Comparison of ENCODE assay signal across 8 cellular contexts in the genomic region with DNA sequence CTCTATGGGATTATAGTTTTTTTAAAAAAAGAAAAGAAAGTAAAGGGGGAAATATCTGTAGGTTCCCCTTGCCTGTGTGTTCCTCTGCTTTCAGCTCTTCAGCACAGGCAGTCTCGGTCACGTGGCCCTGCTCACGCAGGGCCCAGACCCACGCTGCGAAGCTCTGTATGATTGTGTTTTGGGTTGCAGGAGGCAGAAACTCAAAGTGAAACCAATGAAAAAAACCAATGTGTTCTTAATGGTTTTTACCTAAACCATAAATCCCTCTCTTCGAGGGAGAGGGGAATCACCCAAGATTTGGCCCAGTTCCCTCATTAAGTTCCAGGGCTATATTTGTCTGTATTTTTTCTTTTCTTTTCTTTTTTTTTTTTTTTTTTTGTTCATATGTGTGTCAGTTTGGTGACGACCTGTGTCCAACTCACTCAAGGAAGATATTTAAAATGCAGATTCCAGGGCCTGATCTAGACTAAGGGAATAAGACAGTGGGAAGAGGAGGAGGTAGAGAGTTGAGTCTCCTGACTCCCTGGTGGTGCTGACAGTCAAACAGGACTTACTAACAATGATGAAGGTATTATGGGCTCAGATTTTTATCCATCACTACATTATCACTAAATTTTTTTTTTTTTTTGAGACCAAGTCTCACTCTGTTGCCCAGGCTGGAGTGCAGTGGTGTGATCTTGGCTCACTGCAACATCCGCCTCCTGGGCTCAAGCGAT. TPM values are rescaled to one million over a fixed set of nuclear protein-coding genes. Genes with fewer than 3 reads are reported as not detected.
DNase-seq lines count a peak whose midpoint lies in the region; ATAC-seq and TF ChIP-seq lines count a peak whose summit lies in the region.

No MANE protein-coding gene starts in this region.

- H3K4me3 ChIP-seq in esophagus muscularis mucosa (no peak overlapping the region), PC-9 (no peak overlapping the region)

- H3K4me1 Mint-ChIP-seq in effector memory CD8-positive, alpha-beta T cell (ENCODE audit: low read depth in 2 of 2), result peaks cover 4 to 14% of the 10 kb centered on the region in 2 donors
- peaks cover 23% of the 10 kb centered on the region for H3K4me1 Mint-ChIP-seq in stimulated activated memory B cell treated with anti-CD40 and anti-IgM and Interleukin-4, amounts not matched to agents 10 μg/mL and 1 μg/mL and 100 μg/mL, for 72 hours

- H3K4me2 ChIP-seq in PC-9, result no peak overlapping the region

- DNase-seq in activated CD4-positive, CD25-positive, alpha-beta regulatory T cell (lab: John Stamatoyannopoulos, UW), result peak in 3 of 4 experiments; percentile 17 to 37 (median 30)
- peak; percentile 20 to 27 (median 20) for DNase-seq in effector memory CD8-positive, alpha-beta T cell
- DNase-seq in NCI-H1694 treated with DMSO at 0.1 percent for 48 hours (lab: John Stamatoyannopoulos, UW) (no peak), esophagus muscularis mucosa (ENCODE audit: extremely low spot score) (no peak), PC-9 (no peak)

- H3K27me3 ChIP-seq in esophagus muscularis mucosa, result no peaks in the 10 kb centered on the region
- H3K27me3 ChIP-seq in PC-9 (ENCODE audit: insufficient read depth, low read depth), result no peaks in the 10 kb centered on the region

- H3K9me3 ChIP-seq in esophagus muscularis mucosa (no peaks in the 10 kb centered on the region), PC-9 (ENCODE audit: insufficient read depth, low read depth) (no peaks in the 10 kb centered on the region)

- TF ChIP-seq CTCF in esophagus muscularis mucosa (IDR thresholded peaks at IDR 0.05) (no peak), PC-9 (conservative IDR thresholded peaks at IDR 0.05) (no peak)

- no peaks in the 10 kb centered on the region for H3K36me3 Mint-ChIP-seq in effector memory CD8-positive, alpha-beta T cell (ENCODE audit: insufficient read depth)
- no peaks in the 10 kb centered on the region for H3K36me3 Mint-ChIP-seq in stimulated activated memory B cell treated with anti-CD40 and anti-IgM and Interleukin-4, amounts not matched to agents 10 μg/mL and 1 μg/mL and 100 μg/mL, for 72 hours

- no peaks in the 10 kb centered on the region for H3K9me3 Mint-ChIP-seq in effector memory CD8-positive, alpha-beta T cell
- no peaks in the 10 kb centered on the region for H3K9me3 Mint-ChIP-seq in stimulated activated memory B cell treated with anti-CD40 and anti-IgM and Interleukin-4, amounts not matched to agents 10 μg/mL and 1 μg/mL and 100 μg/mL, for 72 hours

- H3K4me3 Mint-ChIP-seq in effector memory CD8-positive, alpha-beta T cell, result peak overlapping the region; percentile 70 to 71
- peak overlapping the region; percentile 40 for H3K4me3 Mint-ChIP-seq in stimulated activated memory B cell treated with anti-CD40 and anti-IgM and Interleukin-4, amounts not matched to agents 10 μg/mL and 1 μg/mL and 100 μg/mL, for 72 hours

- H3K27ac Mint-ChIP-seq in effector memory CD8-positive, alpha-beta T cell, result peak overlapping the region; percentile 32 to 71
- peak overlapping the region; percentile 84 for H3K27ac Mint-ChIP-seq in stimulated activated memory B cell treated with anti-CD40 and anti-IgM and Interleukin-4, amounts not matched to agents 10 μg/mL and 1 μg/mL and 100 μg/mL, for 72 hours

- POLR2A ChIA-PET in PC-9 (lab: Charles Lee; ENCODE audit: unreplicated experiment), result interaction anchor here (0.6 kb wide), 1 partner anchor 86 kb away, joined by 3 read pairs; no protein-coding TSS in a partner anchor

- WGBS in esophagus muscularis mucosa, result 77% methylated on average over 9 of the region's 9 CpGs

- no peaks in the 10 kb centered on the region for H3K9me2 ChIP-seq in PC-9 (ENCODE audit: insufficient read depth)

- H3F3A ChIP-seq in PC-9 (ENCODE audit: insufficient read depth, low read depth), result no peaks in the 10 kb centered on the region

- no peaks in the 10 kb centered on the region for H3K79me2 ChIP-seq in PC-9 (ENCODE audit: low read depth)

- no peaks in the 10 kb centered on the region for H4K20me1 ChIP-seq in PC-9 (ENCODE audit: insufficient read depth)

- no peak overlapping the region for H2AFZ ChIP-seq in PC-9

- peaks cover 0 to 8% of the 10 kb centered on the region in 2 donors for H3K27me3 Mint-ChIP-seq in effector memory CD8-positive, alpha-beta T cell
- no peaks in the 10 kb centered on the region for H3K27me3 Mint-ChIP-seq in stimulated activated memory B cell treated with anti-CD40 and anti-IgM and Interleukin-4, amounts not matched to agents 10 μg/mL and 1 μg/mL and 100 μg/mL, for 72 hours

- TF ChIP-seq POLR2A in esophagus muscularis mucosa (IDR thresholded peaks at IDR 0.05; ENCODE audit: low read depth), result no peak

- BruUV-seq in PC-9 (replicated peaks; lab: Mats Ljungman, UMichigan), result no TSS peak

- no peak for TF ChIP-seq EP300 in esophagus muscularis mucosa (IDR thresholded peaks at IDR 0.05)

- CTCF ChIA-PET in PC-9 (lab: Charles Lee), result no interaction called here

- peak; percentile 96 for ATAC-seq in GM18519 (IDR thresholded peaks at IDR 0.05; ENCODE audit: low FRiP score, unreplicated experiment)
- ATAC-seq in HG02852 (IDR thresholded peaks at IDR 0.05; ENCODE audit: unreplicated experiment), result peak; percentile 99
- peak; percentile 99 for ATAC-seq in effector memory CD8-positive, alpha-beta T cell (replicated peaks)
- peak; percentile 100 for ATAC-seq in stimulated activated memory B cell treated with anti-CD40 and anti-IgM and Interleukin-4, amounts not matched to agents 10 μg/mL and 1 μg/mL and 100 μg/mL, for 72 hours

- no peaks in the 10 kb centered on the region for H3K36me3 ChIP-seq in esophagus muscularis mucosa
- H3K36me3 ChIP-seq in PC-9 (ENCODE audit: low read depth), result no peaks in the 10 kb centered on the region

- intact Hi-C loops in esophagus muscularis mucosa (cut with DNase I) (no loop called here), PC-9 (cut with micrococcal nuclease; ENCODE audit: unreplicated experiment) (no loop called here)

- H3K4me1 ChIP-seq in esophagus muscularis mucosa, result no peaks in the 10 kb centered on the region
- no peaks in the 10 kb centered on the region for H3K4me1 ChIP-seq in PC-9 (replicated peaks; ENCODE audit: insufficient read depth)

- H3K27ac ChIP-seq in esophagus muscularis mucosa (replicated peaks in 1 of 4), result no peak overlapping the region
- no peak overlapping the region for H3K27ac ChIP-seq in PC-9

RNA-seq across cellular contexts. Expression of a gene that starts 33.8 kb away (rescaled TPM):
- 10 to 100 TPM; 17.7 to 36.6 (median 28.8) TPM for total RNA-seq in esophagus muscularis mucosa
- total RNA-seq in PC-9 (2021), result 29.2 and 38.4 TPM in 2 replicates

Comparison
In these comparisons a context has a peak if more than half of its experiments do, and no peak if none do; other contexts are left out.
1. DNase-seq: peak in activated CD4-positive, CD25-positive, alpha-beta regulatory T cell (3 of 4) and effector memory CD8-positive, alpha-beta T cell (3 of 3); none in NCI-H1694 treated with DMSO at 0.1 percent for 48 hours (single experiment), esophagus muscularis mucosa (single experiment) and PC-9 (0 of 2).
2. Peak in every context shown above with its lines, with median percentiles within 50 percentile points of each other: ATAC-seq.